ENCODE assay signal across 1 cellular context in genomic region chr21:44299458-44300261, GRCh38.
TF ChIP-seq lines count a peak whose summit lies in the region.

TSS of gene PFKL (plus strand) at chr21:44300053. CDS start at chr21:44300106, 53 bp downstream.

TF ChIP-seq in HepG2, 621 proteins besides CTCF, POLR2A, EP300 and RAD21 (continued from another document and continues in another):
- no peak for TF ChIP-seq ZMAT5 (CRISPR knock-in tag; IDR thresholded peaks at IDR 0.05; ENCODE audit: borderline replicate concordance, low read depth)
- TF ChIP-seq PAWR (CRISPR knock-in tag; IDR thresholded peaks at IDR 0.05; ENCODE audit: borderline replicate concordance) = no peak
- peak; percentile 60; the same call in 1 of the 2 replicates for TF ChIP-seq SP4 (CRISPR knock-in tag; IDR thresholded peaks at IDR 0.05)
- no peak for TF ChIP-seq ZFYVE20 (CRISPR knock-in tag; IDR thresholded peaks at IDR 0.05; ENCODE audit: borderline replicate concordance, low read depth)
- TF ChIP-seq GATA4 (IDR thresholded peaks at IDR 0.05; ENCODE audit: borderline replicate concordance, low read depth) = peak; percentile 37; the same call in 1 of the 2 replicates
- TF ChIP-seq SMYD3 (CRISPR knock-in tag; IDR thresholded peaks at IDR 0.05) = no peak
- TF ChIP-seq ZNF207 (IDR thresholded peaks at IDR 0.05; ENCODE audit: borderline replicate concordance) = no peak
- TF ChIP-seq ELK4 (CRISPR knock-in tag; IDR thresholded peaks at IDR 0.05; ENCODE audit: borderline replicate concordance) = no peak
- no peak for TF ChIP-seq NR2F1 (CRISPR knock-in tag; IDR thresholded peaks at IDR 0.05)
- peak; percentile 75; the same call in 1 of the 2 replicates for TF ChIP-seq MXD4 (CRISPR knock-in tag; IDR thresholded peaks at IDR 0.05)
- TF ChIP-seq ZNF318 (CRISPR knock-in tag; IDR thresholded peaks at IDR 0.05) = no peak
- no peak for TF ChIP-seq ZBTB34 (CRISPR knock-in tag; IDR thresholded peaks at IDR 0.05)
- no peak for TF ChIP-seq PLRG1 (conservative IDR thresholded peaks at IDR 0.05)
- no peak for TF ChIP-seq ZSCAN22 (CRISPR knock-in tag; IDR thresholded peaks at IDR 0.05)
- TF ChIP-seq ZBTB2 (CRISPR knock-in tag; IDR thresholded peaks at IDR 0.05; ENCODE audit: low read depth) = 0 out of 2 replicates have a peak, but pooled peaks have one; percentile 58
- TF ChIP-seq ZSCAN31 (CRISPR knock-in tag; IDR thresholded peaks at IDR 0.05; ENCODE audit: low read depth) = no peak
- no peak for TF ChIP-seq ZNF569 (CRISPR knock-in tag; IDR thresholded peaks at IDR 0.05; ENCODE audit: borderline replicate concordance)
- TF ChIP-seq ZNF44 (CRISPR knock-in tag; IDR thresholded peaks at IDR 0.05) = no peak
- TF ChIP-seq ZNF354B (CRISPR knock-in tag; IDR thresholded peaks at IDR 0.05) = no peak
- TF ChIP-seq ZNF230 (CRISPR knock-in tag; IDR thresholded peaks at IDR 0.05) = no peak
- no peak for TF ChIP-seq ZNF878 (CRISPR knock-in tag; IDR thresholded peaks at IDR 0.05)
- TF ChIP-seq ZNF605 (CRISPR knock-in tag; IDR thresholded peaks at IDR 0.05) = peak; percentile 21; the same call in 1 of the 2 replicates
- no peak for TF ChIP-seq ATF5 (CRISPR knock-in tag; IDR thresholded peaks at IDR 0.05; ENCODE audit: low read depth)
- no peak for TF ChIP-seq MAX (IDR thresholded peaks at IDR 0.05)
- no peak for TF ChIP-seq ZSCAN29 (CRISPR knock-in tag; conservative IDR thresholded peaks at IDR 0.05)
- TF ChIP-seq ATF1 (CRISPR knock-in tag; IDR thresholded peaks at IDR 0.05) = no peak
- no peak for TF ChIP-seq SRSF1 (optimal IDR thresholded peaks at IDR 0.05; ENCODE audit: low read depth, low read length)
- no peak for TF ChIP-seq FOXA1 (IDR thresholded peaks at IDR 0.05)
- TF ChIP-seq FOXA1 (CRISPR knock-in tag; IDR thresholded peaks at IDR 0.05) = no peak
- 0 out of 2 replicates have a peak, but pooled peaks have one; percentile 27 for TF ChIP-seq ZMYM4 (CRISPR knock-in tag; IDR thresholded peaks at IDR 0.05)
- no peak for TF ChIP-seq GPBP1L1 (CRISPR knock-in tag; IDR thresholded peaks at IDR 0.05)
- TF ChIP-seq ZBTB26 (CRISPR knock-in tag; IDR thresholded peaks at IDR 0.05; ENCODE audit: borderline replicate concordance) = no peak
- 0 out of 2 replicates have a peak, but pooled peaks have one; percentile 40 for TF ChIP-seq ZNF747 (CRISPR knock-in tag; IDR thresholded peaks at IDR 0.05; ENCODE audit: borderline replicate concordance)
- no peak for TF ChIP-seq THRA (CRISPR knock-in tag; IDR thresholded peaks at IDR 0.05; ENCODE audit: borderline replicate concordance)
- TF ChIP-seq ZNF850 (CRISPR knock-in tag; conservative IDR thresholded peaks at IDR 0.05) = no peak
- no peak for TF ChIP-seq TERF1 (CRISPR knock-in tag; IDR thresholded peaks at IDR 0.05)
- no peak; the same call in 1 of the 2 replicates for TF ChIP-seq ZNF891 (CRISPR knock-in tag; IDR thresholded peaks at IDR 0.05)
- no peak for TF ChIP-seq KAT2B (IDR thresholded peaks at IDR 0.05; ENCODE audit: borderline replicate concordance, low read depth, low read length)
- no peak for TF ChIP-seq ZFP62 (CRISPR knock-in tag; IDR thresholded peaks at IDR 0.05)
- peak; percentile 17; the same call in 1 of the 2 replicates for TF ChIP-seq ZNF614 (CRISPR knock-in tag; IDR thresholded peaks at IDR 0.05; ENCODE audit: borderline replicate concordance)
- no peak for TF ChIP-seq GFI1 (CRISPR knock-in tag; IDR thresholded peaks at IDR 0.05; ENCODE audit: borderline replicate concordance)
- TF ChIP-seq CSRNP2 (CRISPR knock-in tag; conservative IDR thresholded peaks at IDR 0.05; ENCODE audit: low read depth) = no peak
- no peak for TF ChIP-seq MBD4 (IDR thresholded peaks at IDR 0.05; ENCODE audit: borderline replicate concordance, low read length)
